In genomic region chr1:111192074-111192473, GRCh38 we compare ENCODE assay signal across 14 cellular contexts. TPM values are rescaled to one million over a fixed set of nuclear protein-coding genes. Genes with fewer than 3 reads are reported as not detected.
DNase-seq lines count a peak whose midpoint lies in the region; ATAC-seq and TF ChIP-seq lines count a peak whose summit lies in the region.
"Had no signal": no experiment of that assay in that cellular context is flagged by ENCODE, and none has a peak within 500 bp of the region (broad histone marks: within the 10 kb centered on the region; RNA-seq: fewer than 3 reads in every experiment).

No MANE protein-coding gene starts in this region.

- H3K36me3 Mint-ChIP-seq in activated naive CD8-positive, alpha-beta T cell treated with anti-CD3 and anti-CD28 coated beads, Interleukin-2, amount 10 ng/mL, durations not matched to agents 7 days and 5 days: peaks cover 85% of the 10 kb centered on the region

- H3K4me3 Mint-ChIP-seq in activated naive CD8-positive, alpha-beta T cell treated with anti-CD3 and anti-CD28 coated beads, Interleukin-2, amount 10 ng/mL, durations not matched to agents 7 days and 5 days: peak overlapping the region; percentile 98

- H3K4me1 ChIP-seq in left ventricle myocardium inferior (peaks cover 10% of the 10 kb centered on the region), muscle layer of duodenum (ENCODE audit: control insufficient read depth in 1 of 2, insufficient read depth in 2 of 2, low read length in 2 of 2) (peaks cover 25 to 44% of the 10 kb centered on the region in 2 donors)

- ATAC-seq in activated naive CD8-positive, alpha-beta T cell treated with anti-CD3 and anti-CD28 coated beads, Interleukin-2, amount 10 ng/mL, durations not matched to agents 7 days and 5 days (ENCODE audit: low read depth): no peak
- no peak for ATAC-seq in HG03378 (IDR thresholded peaks at IDR 0.05; ENCODE audit: unreplicated experiment)
- no peak for ATAC-seq in GM21390 (IDR thresholded peaks at IDR 0.05; ENCODE audit: unreplicated experiment)

- no peaks in the 10 kb centered on the region for H3K9me3 Mint-ChIP-seq in activated naive CD8-positive, alpha-beta T cell treated with anti-CD3 and anti-CD28 coated beads, Interleukin-2, amount 10 ng/mL, durations not matched to agents 7 days and 5 days

- DNase-seq in cardiac septum (ENCODE audit: low spot score) (peak; percentile 58), left ventricle myocardium inferior (no peak), NOMO-1 treated with dmso at 0.1 percent for 144 hours (lab: John Stamatoyannopoulos, UW; ENCODE audit: unreplicated experiment) (no peak), HUDEP-2 (lab: John Stamatoyannopoulos, UW; ENCODE audit: unreplicated experiment in 76 of 76) (no peak)
- no peak for DNase-seq in activated naive CD8-positive, alpha-beta T cell treated with anti-CD3 and anti-CD28 coated beads, Interleukin-2, amount 10 ng/mL, durations not matched to agents 7 days and 5 days
- DNase-seq: activated CD4-positive, alpha-beta T cell treated with anti-CD3 and anti-CD28 coated beads, Interleukin-2, amount 50 U/mL, for 48 hours; AML-193; effector CD8-positive, alpha-beta T cell; NCI-H146; thyroid gland had no signal

- no peaks in the 10 kb centered on the region for H3K27me3 ChIP-seq in left ventricle myocardium inferior (ENCODE audit: low read depth)
- H3K27me3 ChIP-seq in muscle layer of duodenum (ENCODE audit: low read depth, low read length): no peaks in the 10 kb centered on the region
- H3K27me3 ChIP-seq: thyroid gland had no signal

- H3K4me1 Mint-ChIP-seq in activated naive CD8-positive, alpha-beta T cell treated with anti-CD3 and anti-CD28 coated beads, Interleukin-2, amount 10 ng/mL, durations not matched to agents 7 days and 5 days: peaks cover 81% of the 10 kb centered on the region

- peak overlapping the region; percentile 67 for H3K27ac Mint-ChIP-seq in activated naive CD8-positive, alpha-beta T cell treated with anti-CD3 and anti-CD28 coated beads, Interleukin-2, amount 10 ng/mL, durations not matched to agents 7 days and 5 days

- H3K36me3 ChIP-seq in left ventricle myocardium inferior (peaks cover 18% of the 10 kb centered on the region), muscle layer of duodenum (ENCODE audit: control insufficient read depth in 1 of 2, insufficient read depth in 2 of 2, low read length in 2 of 2) (peaks cover 20 to 22% of the 10 kb centered on the region in 2 donors)

- no peak for TF ChIP-seq CTCF in left ventricle myocardium inferior (IDR thresholded peaks at IDR 0.05; ENCODE audit: borderline replicate concordance)

- no peaks in the 10 kb centered on the region for H3K27me3 Mint-ChIP-seq in activated naive CD8-positive, alpha-beta T cell treated with anti-CD3 and anti-CD28 coated beads, Interleukin-2, amount 10 ng/mL, durations not matched to agents 7 days and 5 days

- H3K27ac ChIP-seq in left ventricle myocardium inferior (replicated peaks) (no peak overlapping the region), muscle layer of duodenum (ENCODE audit: low read length) (peak overlapping the region; percentile 26)

- POLR2A ChIA-PET in activated naive CD8-positive, alpha-beta T cell treated with anti-CD3 and anti-CD28 coated beads, Interleukin-2, amount 10 ng/mL, durations not matched to agents 7 days and 5 days (lab: Charles Lee): interaction anchor here (1.1 to 15.0 kb wide), 10 partner anchors 8 to 248 kb away, joined by 3 to 948 read pairs (median 4); partner anchors contain the start of genes CEPT1, CHI3L2, DENND2D and DRAM2

- H3K4me3 ChIP-seq in left ventricle myocardium inferior (no peak overlapping the region), muscle layer of duodenum (ENCODE audit: low read depth in 1 of 2, low read length in 2 of 2) (no peak overlapping the region)
- H3K4me3 ChIP-seq: thyroid gland had no signal

- intact Hi-C loops in cardiac septum (cut with DNase I) (no loop called here), left ventricle myocardium inferior (cut with micrococcal nuclease) (no loop called here)

- no peaks in the 10 kb centered on the region for H3K9me3 ChIP-seq in left ventricle myocardium inferior (replicated peaks)
- H3K9me3 ChIP-seq in muscle layer of duodenum (ENCODE audit: control insufficient read depth in 1 of 2, low read length in 2 of 2): no peaks in the 10 kb centered on the region
- H3K9me3 ChIP-seq: thyroid gland had no signal

RNA-seq across cellular contexts. Expression of gene DENND2D, which starts 8.4 kb away (rescaled TPM):
- total RNA-seq in cardiac septum: 1.6 TPM
- total RNA-seq in left ventricle myocardium inferior: 1.8 TPM
- total RNA-seq in activated naive CD8-positive, alpha-beta T cell treated with anti-CD3 and anti-CD28 coated beads, Interleukin-2, amount 10 ng/mL, durations not matched to agents 7 days and 5 days: 100 to 1,000 TPM; 293 to 299 TPM

RNA-seq across cellular contexts. Expression of gene CHI3L2, which starts 35.4 kb away (rescaled TPM):
- total RNA-seq in cardiac septum (0.57 TPM), left ventricle myocardium inferior (1.1 TPM)
- total RNA-seq in activated naive CD8-positive, alpha-beta T cell treated with anti-CD3 and anti-CD28 coated beads, Interleukin-2, amount 10 ng/mL, durations not matched to agents 7 days and 5 days: 10 to 100 TPM; 30.5 to 33.9 TPM
- total RNA-seq: lung microvascular endothelial cell had no signal

RNA-seq across cellular contexts. Expression of gene CEPT1, which starts 52.1 kb away (rescaled TPM):
- 14.3 TPM for total RNA-seq in cardiac septum
- 14.0 TPM for total RNA-seq in left ventricle myocardium inferior
- total RNA-seq in activated naive CD8-positive, alpha-beta T cell treated with anti-CD3 and anti-CD28 coated beads, Interleukin-2, amount 10 ng/mL, durations not matched to agents 7 days and 5 days: 10 to 100 TPM; 44.1 to 46.5 TPM

RNA-seq across cellular contexts. Expression of gene DRAM2, which starts 52.2 kb away (rescaled TPM):
- total RNA-seq in cardiac septum (26.1 TPM), left ventricle myocardium inferior (33.0 TPM)
- total RNA-seq in activated naive CD8-positive, alpha-beta T cell treated with anti-CD3 and anti-CD28 coated beads, Interleukin-2, amount 10 ng/mL, durations not matched to agents 7 days and 5 days: 10 to 100 TPM; 36.7 to 37.1 TPM

Comparison
In these comparisons a context has a peak if more than half of its experiments do, and no peak if none do; other contexts are left out.
1. RNA of gene DENND2D, which starts 8.4 kb away (total RNA-seq): 293 to 299 TPM in activated naive CD8-positive, alpha-beta T cell treated with anti-CD3 and anti-CD28 coated beads, Interleukin-2, amount 10 ng/mL, durations not matched to agents 7 days and 5 days; 1.8 TPM in left ventricle myocardium inferior (single experiment) and 1.6 TPM in cardiac septum (single experiment); every median in the first group is over 100 times any median in the second.
2. RNA of gene CHI3L2, which starts 35.4 kb away (total RNA-seq): 30.5 to 33.9 TPM in activated naive CD8-positive, alpha-beta T cell treated with anti-CD3 and anti-CD28 coated beads, Interleukin-2, amount 10 ng/mL, durations not matched to agents 7 days and 5 days; 1.1 TPM in left ventricle myocardium inferior (single experiment) and 0.57 TPM in cardiac septum (single experiment); every median in the first group is over 10 times any median in the second.